Comparison of ENCODE assay signal across 1 cellular context in the genomic region with DNA sequence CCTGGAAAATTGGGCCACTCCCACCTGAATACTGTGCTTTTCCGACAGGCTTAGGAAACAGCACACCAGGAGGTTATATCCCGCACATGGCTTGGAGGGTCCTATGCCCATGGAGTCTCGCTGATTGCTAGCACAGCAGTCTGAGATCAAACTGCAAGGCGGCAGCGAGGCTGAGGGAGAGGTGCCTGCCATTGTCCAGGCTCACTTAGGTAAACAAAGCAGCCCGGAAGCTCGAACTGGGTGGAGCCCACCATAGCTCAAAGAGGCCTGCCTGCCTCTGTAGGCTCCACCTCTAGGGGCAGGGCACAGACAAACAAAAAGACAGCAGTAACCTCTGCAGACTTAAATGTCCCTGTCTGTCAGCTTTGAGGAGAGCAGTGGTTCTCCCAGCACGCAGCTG.
TF ChIP-seq lines count a peak whose summit lies in the region.
"Not testable (repeated sequence)": the region's sequence is repeated elsewhere in the genome, so short reads cannot be mapped to it uniquely, and the experiment has no call there.

No MANE protein-coding gene starts in this region.

TF ChIP-seq in HepG2, 621 proteins besides CTCF, POLR2A, EP300 and RAD21:
- TF ChIP-seq, protein P1, sequence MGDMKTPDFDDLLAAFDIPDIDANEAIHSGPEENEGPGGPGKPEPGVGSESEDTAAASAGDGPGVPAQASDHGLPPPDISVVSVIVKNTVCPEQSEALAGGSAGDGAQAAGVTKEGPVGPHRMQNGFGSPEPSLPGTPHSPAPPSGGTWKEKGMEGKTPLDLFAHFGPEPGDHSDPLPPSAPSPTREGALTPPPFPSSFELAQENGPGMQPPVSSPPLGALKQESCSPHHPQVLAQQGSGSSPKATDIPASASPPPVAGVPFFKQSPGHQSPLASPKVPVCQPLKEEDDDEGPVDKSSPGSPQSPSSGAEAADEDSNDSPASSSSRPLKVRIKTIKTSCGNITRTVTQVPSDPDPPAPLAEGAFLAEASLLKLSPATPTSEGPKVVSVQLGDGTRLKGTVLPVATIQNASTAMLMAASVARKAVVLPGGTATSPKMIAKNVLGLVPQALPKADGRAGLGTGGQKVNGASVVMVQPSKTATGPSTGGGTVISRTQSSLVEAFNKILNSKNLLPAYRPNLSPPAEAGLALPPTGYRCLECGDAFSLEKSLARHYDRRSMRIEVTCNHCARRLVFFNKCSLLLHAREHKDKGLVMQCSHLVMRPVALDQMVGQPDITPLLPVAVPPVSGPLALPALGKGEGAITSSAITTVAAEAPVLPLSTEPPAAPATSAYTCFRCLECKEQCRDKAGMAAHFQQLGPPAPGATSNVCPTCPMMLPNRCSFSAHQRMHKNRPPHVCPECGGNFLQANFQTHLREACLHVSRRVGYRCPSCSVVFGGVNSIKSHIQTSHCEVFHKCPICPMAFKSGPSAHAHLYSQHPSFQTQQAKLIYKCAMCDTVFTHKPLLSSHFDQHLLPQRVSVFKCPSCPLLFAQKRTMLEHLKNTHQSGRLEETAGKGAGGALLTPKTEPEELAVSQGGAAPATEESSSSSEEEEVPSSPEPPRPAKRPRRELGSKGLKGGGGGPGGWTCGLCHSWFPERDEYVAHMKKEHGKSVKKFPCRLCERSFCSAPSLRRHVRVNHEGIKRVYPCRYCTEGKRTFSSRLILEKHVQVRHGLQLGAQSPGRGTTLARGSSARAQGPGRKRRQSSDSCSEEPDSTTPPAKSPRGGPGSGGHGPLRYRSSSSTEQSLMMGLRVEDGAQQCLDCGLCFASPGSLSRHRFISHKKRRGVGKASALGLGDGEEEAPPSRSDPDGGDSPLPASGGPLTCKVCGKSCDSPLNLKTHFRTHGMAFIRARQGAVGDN (CRISPR knock-in tag; IDR thresholded peaks at IDR 0.05): 0 out of 2 replicates have a peak, but pooled peaks have one; percentile 15
- TF ChIP-seq FOXA1 (IDR thresholded peaks at IDR 0.05): not testable (repeated sequence)
- peak; percentile 53 for TF ChIP-seq FOXA1 (CRISPR knock-in tag; IDR thresholded peaks at IDR 0.05)
